23 cellular contexts compared by ENCODE assay signal in genomic region chr3:132622756-132623155, GRCh38. TPM values are rescaled to one million over a fixed set of nuclear protein-coding genes. Genes with fewer than 3 reads are reported as not detected.
"Had no signal": no experiment of that assay in that cellular context is flagged by ENCODE, and none has a peak within 500 bp of the region (broad histone marks: within the 10 kb centered on the region; RNA-seq: fewer than 3 reads in every experiment).

No MANE protein-coding gene starts in this region.

- H3K9me3 ChIP-seq: gastroesophageal sphincter, right lobe of liver, stomach, suprapubic skin had no signal

- H3K27me3 ChIP-seq: gastroesophageal sphincter, neural progenitor cell, right lobe of liver, stomach, suprapubic skin, tibial nerve had no signal

- DNase-seq: activated CD4-positive, alpha-beta memory T cell treated with anti-CD3 and anti-CD28 coated beads, Interleukin-2, amount 10 ng/mL, durations not matched to agents 7 days and 5 days; activated CD4-positive, alpha-beta T cell treated with anti-CD3 and anti-CD28 coated beads, Interleukin-2, amount 10 ng/mL, durations not matched to agents 24 days and 14 days; activated effector memory CD4-positive, alpha-beta T cell treated with anti-CD3 and anti-CD28 coated beads, Interleukin-2, amount 50 U/mL, for 16 hours; activated naive CD4-positive, alpha-beta T cell treated with anti-CD3 and anti-CD28 coated beads, Interleukin-2, amount 50 U/mL, for 16 hours; activated T-cell treated with anti-CD3 and anti-CD28 coated beads, Interleukin-2, amount 50 U/mL, for 72 hours; anterior cingulate cortex; central memory CD4-positive, alpha-beta T cell; endodermal cell; head of caudate nucleus; hypothalamus; left ventricle myocardium superior; mammary epithelial cell; posterior cingulate gyrus; right lobe of liver; stimulated activated CD4-positive, alpha-beta T cell treated with anti-CD3 and anti-CD28 coated beads, Interleukin-15, amount 100 ng/mL, for 24 hours; stomach; T-helper 9 cell had no signal

- H3K27ac ChIP-seq: gastroesophageal sphincter, neural progenitor cell, right lobe of liver, stomach, suprapubic skin, tibial nerve had no signal

- H3K4me1 ChIP-seq: gastroesophageal sphincter, neural progenitor cell, right lobe of liver, stomach, tibial nerve had no signal

- H3K4me3 ChIP-seq: coronary artery, gastroesophageal sphincter, neural progenitor cell, right lobe of liver, skin epidermis, stomach, suprapubic skin, tibial nerve had no signal

RNA-seq across cellular contexts. Expression of gene ACKR4, which starts 25.7 kb away (rescaled TPM):
- total RNA-seq: activated CD4-positive, alpha-beta memory T cell treated with anti-CD3 and anti-CD28 coated beads, Interleukin-2, amount 10 ng/mL, durations not matched to agents 7 days and 5 days; activated T-cell treated with anti-CD3 and anti-CD28 coated beads, Interleukin-2, amount 50 U/mL, for 72 hours; endodermal cell had no signal
